In the genomic region with DNA sequence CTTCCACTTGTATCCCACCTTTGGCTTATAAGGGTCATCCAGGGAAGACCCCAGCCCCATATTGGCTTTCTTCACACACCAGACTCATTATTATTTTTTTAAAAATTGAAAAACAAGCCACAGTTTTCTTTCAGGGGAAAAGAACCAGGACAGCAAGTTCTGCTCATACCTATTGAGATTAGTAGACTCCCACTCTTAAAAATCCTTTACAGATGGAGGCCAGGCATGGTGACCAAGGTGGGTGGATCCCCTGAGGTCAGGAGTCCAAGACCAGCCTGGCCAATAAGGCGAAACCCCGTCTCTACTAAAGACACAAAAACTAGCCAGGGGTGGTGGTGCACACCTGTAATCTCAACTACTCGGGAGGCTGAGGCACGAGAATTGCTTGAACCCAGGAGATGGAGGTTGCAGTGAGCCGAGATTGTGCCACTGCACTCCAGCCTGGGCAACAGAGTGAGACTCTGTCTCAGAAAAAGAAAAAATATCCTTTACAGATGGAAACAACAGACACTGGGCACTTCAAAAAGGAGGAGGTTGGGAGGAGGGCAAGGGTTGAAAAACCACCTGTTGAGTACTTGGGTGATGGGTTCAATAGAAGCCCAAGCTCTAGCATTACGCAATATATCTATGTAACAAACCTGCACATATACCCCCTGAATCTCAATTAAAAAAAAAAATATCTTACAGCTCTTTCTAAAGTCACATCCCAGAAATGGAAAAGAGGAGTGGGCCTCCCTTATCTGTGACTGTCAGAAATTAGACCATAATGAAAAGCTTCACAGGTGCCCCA, we compare ENCODE assay signal across 1 cellular context.
A peak's percentile ranks its signal among the peaks of the same experiment; 100 is the strongest.
TF ChIP-seq lines count a peak whose summit lies in the region.

No MANE protein-coding gene starts in this region.

TF ChIP-seq in WTC11, 78 proteins besides CTCF, POLR2A, EP300 and RAD21:
- TF ChIP-seq, protein P1, sequence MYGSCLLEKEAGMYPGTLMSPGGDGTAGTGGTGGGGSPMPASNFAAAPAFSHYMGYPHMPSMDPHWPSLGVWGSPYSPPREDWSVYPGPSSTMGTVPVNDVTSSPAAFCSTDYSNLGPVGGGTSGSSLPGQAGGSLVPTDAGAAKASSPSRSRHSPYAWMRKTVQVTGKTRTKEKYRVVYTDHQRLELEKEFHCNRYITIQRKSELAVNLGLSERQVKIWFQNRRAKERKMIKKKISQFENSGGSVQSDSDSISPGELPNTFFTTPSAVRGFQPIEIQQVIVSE (CRISPR knock-in tag; IDR thresholded peaks at IDR 0.05; ENCODE audit: borderline replicate concordance), result peak; percentile 17; the same call in 1 of the 2 replicates
- no peak for TF ChIP-seq FOXJ3 (CRISPR knock-in tag; IDR thresholded peaks at IDR 0.05; ENCODE audit: borderline replicate concordance)
- TF ChIP-seq, protein P2, sequence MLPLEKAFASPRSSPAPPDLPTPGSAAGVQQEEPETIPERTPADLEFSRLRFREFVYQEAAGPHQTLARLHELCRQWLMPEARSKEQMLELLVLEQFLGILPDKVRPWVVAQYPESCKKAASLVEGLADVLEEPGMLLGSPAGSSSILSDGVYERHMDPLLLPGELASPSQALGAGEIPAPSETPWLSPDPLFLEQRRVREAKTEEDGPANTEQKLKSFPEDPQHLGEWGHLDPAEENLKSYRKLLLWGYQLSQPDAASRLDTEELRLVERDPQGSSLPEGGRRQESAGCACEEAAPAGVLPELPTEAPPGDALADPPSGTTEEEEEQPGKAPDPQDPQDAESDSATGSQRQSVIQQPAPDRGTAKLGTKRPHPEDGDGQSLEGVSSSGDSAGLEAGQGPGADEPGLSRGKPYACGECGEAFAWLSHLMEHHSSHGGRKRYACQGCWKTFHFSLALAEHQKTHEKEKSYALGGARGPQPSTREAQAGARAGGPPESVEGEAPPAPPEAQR (CRISPR knock-in tag; IDR thresholded peaks at IDR 0.05), result no peak
